28 cellular contexts compared by ENCODE assay signal in genomic region chr14:72970058-72970630, GRCh38.
"Had no signal": no experiment of that assay in that cellular context is flagged by ENCODE, and none has a peak within 500 bp of the region (broad histone marks: within the 10 kb centered on the region; RNA-seq: fewer than 3 reads in every experiment).

No MANE protein-coding gene starts in this region.

- H3K9me3 Mint-ChIP-seq: activated B cell treated with CpG ODN at 0.5 μM for 24 hours; activated naive CD4-positive, alpha-beta T cell treated with anti-CD3 and anti-CD28 coated beads, Interleukin-2, amount 50 U/mL, for 72 hours; activated T-cell treated with anti-CD3 and anti-CD28 coated beads, Interleukin-2, amount 50 U/mL, for 72 hours; dendritic cell treated with granulocyte-macrophage colony-stimulating factor and Interleukin-4, amounts not matched to agents 40 ng/mL and 50 ng/mL, for 4 days; mesothelial cell of epicardium; naive B cell; stimulated activated memory B cell treated with anti-CD40 and anti-IgM and Interleukin-4, amounts not matched to agents 10 μg/mL and 1 μg/mL and 100 μg/mL, for 72 hours; T-helper 2 cell treated with Interferon-gamma antibody and Interleukin-4, amounts not matched to agents 5 μg/mL and 100 μg/mL, for 36 hours had no signal

- FAIRE-seq: endometrium, small intestine had no signal

- DNase-seq: activated B cell treated with CpG ODN at 0.5 μM for 24 hours; activated CD8-positive, alpha-beta T cell treated with anti-CD3 and anti-CD28 coated beads, Interleukin-2, amount 10 ng/mL, durations not matched to agents 7 days and 5 days; activated naive CD4-positive, alpha-beta T cell; activated T-cell treated with anti-CD3 and anti-CD28 coated beads for 4 hours; activated T-cell treated with anti-CD3 and anti-CD28 coated beads, Interleukin-2, amount 50 U/mL, for 72 hours; central memory CD4-positive, alpha-beta T cell; effector CD4-positive, alpha-beta T cell; gastrocnemius medialis; head of caudate nucleus; kidney glomerular epithelial cell; left lung; naive B cell; sigmoid colon; small intestine; stimulated activated CD4-positive, alpha-beta T cell treated with anti-CD3 and anti-CD28 coated beads, Interleukin-1b, Interleukin-23, amount 100 ng/mL, for 48 hours; stimulated activated CD4-positive, alpha-beta T cell treated with anti-CD3 and anti-CD28 coated beads, Interleukin-4, amount 100 ng/mL, for 4 hours; stimulated activated CD8-positive, alpha-beta memory T cell treated with anti-CD3 and anti-CD28 coated beads, Interleukin-4, amount 100 ng/mL, for 48 hours; stomach; T-helper 1 cell; thyroid gland had no signal

- H3K27ac Mint-ChIP-seq: activated B cell treated with CpG ODN at 0.5 μM for 24 hours; activated CD8-positive, alpha-beta T cell treated with anti-CD3 and anti-CD28 coated beads, Interleukin-2, amount 10 ng/mL, durations not matched to agents 7 days and 5 days; activated naive CD4-positive, alpha-beta T cell treated with anti-CD3 and anti-CD28 coated beads, Interleukin-2, amount 50 U/mL, for 72 hours; activated T-cell treated with anti-CD3 and anti-CD28 coated beads, Interleukin-2, amount 50 U/mL, for 72 hours; dendritic cell treated with granulocyte-macrophage colony-stimulating factor and Interleukin-4, amounts not matched to agents 40 ng/mL and 50 ng/mL, for 4 days; mesothelial cell of epicardium; naive B cell; stimulated activated memory B cell treated with anti-CD40 and anti-IgM and Interleukin-4, amounts not matched to agents 10 μg/mL and 1 μg/mL and 100 μg/mL, for 72 hours; T-helper 2 cell treated with Interferon-gamma antibody and Interleukin-4, amounts not matched to agents 5 μg/mL and 100 μg/mL, for 36 hours had no signal

- H3K27ac ChIP-seq: breast epithelium, gastrocnemius medialis, left lung, sigmoid colon, stomach, thyroid gland, upper lobe of left lung had no signal

- H3K4me3 ChIP-seq: breast epithelium, gastrocnemius medialis, left lung, sigmoid colon, stomach, thyroid gland, upper lobe of left lung had no signal

- ATAC-seq: activated CD8-positive, alpha-beta T cell treated with anti-CD3 and anti-CD28 coated beads, Interleukin-2, amount 10 ng/mL, durations not matched to agents 7 days and 5 days; activated naive CD4-positive, alpha-beta T cell treated with anti-CD3 and anti-CD28 coated beads, Interleukin-2, amount 50 U/mL, for 72 hours; activated T-cell treated with anti-CD3 and anti-CD28 coated beads, Interleukin-2, amount 50 U/mL, for 72 hours; gastrocnemius medialis; left lung; stimulated activated memory B cell treated with anti-CD40 and anti-IgM and Interleukin-4, amounts not matched to agents 10 μg/mL and 1 μg/mL and 100 μg/mL, for 72 hours had no signal

- H3K4me1 ChIP-seq: breast epithelium, gastrocnemius medialis, left lung, sigmoid colon, stomach, thyroid gland, upper lobe of left lung had no signal

- H3K4me3 Mint-ChIP-seq: activated B cell treated with CpG ODN at 0.5 μM for 24 hours; activated CD8-positive, alpha-beta T cell treated with anti-CD3 and anti-CD28 coated beads, Interleukin-2, amount 10 ng/mL, durations not matched to agents 7 days and 5 days; activated T-cell treated with anti-CD3 and anti-CD28 coated beads, Interleukin-2, amount 50 U/mL, for 72 hours; dendritic cell treated with granulocyte-macrophage colony-stimulating factor and Interleukin-4, amounts not matched to agents 40 ng/mL and 50 ng/mL, for 4 days; mesothelial cell of epicardium; naive B cell; stimulated activated memory B cell treated with anti-CD40 and anti-IgM and Interleukin-4, amounts not matched to agents 10 μg/mL and 1 μg/mL and 100 μg/mL, for 72 hours; T-helper 2 cell treated with Interferon-gamma antibody and Interleukin-4, amounts not matched to agents 5 μg/mL and 100 μg/mL, for 36 hours had no signal

- H3K9me3 ChIP-seq: breast epithelium, gastrocnemius medialis, left lung, sigmoid colon, stomach, thyroid gland, upper lobe of left lung had no signal

- H3K27me3 Mint-ChIP-seq: activated B cell treated with CpG ODN at 0.5 μM for 24 hours; dendritic cell treated with granulocyte-macrophage colony-stimulating factor and Interleukin-4, amounts not matched to agents 40 ng/mL and 50 ng/mL, for 4 days; naive B cell; stimulated activated memory B cell treated with anti-CD40 and anti-IgM and Interleukin-4, amounts not matched to agents 10 μg/mL and 1 μg/mL and 100 μg/mL, for 72 hours had no signal

- H3K27me3 ChIP-seq: breast epithelium, gastrocnemius medialis, left lung, sigmoid colon, stomach, thyroid gland, upper lobe of left lung had no signal

- H3K4me1 Mint-ChIP-seq: activated B cell treated with CpG ODN at 0.5 μM for 24 hours; mesothelial cell of epicardium; naive B cell; stimulated activated memory B cell treated with anti-CD40 and anti-IgM and Interleukin-4, amounts not matched to agents 10 μg/mL and 1 μg/mL and 100 μg/mL, for 72 hours had no signal
